In the genomic region with DNA sequence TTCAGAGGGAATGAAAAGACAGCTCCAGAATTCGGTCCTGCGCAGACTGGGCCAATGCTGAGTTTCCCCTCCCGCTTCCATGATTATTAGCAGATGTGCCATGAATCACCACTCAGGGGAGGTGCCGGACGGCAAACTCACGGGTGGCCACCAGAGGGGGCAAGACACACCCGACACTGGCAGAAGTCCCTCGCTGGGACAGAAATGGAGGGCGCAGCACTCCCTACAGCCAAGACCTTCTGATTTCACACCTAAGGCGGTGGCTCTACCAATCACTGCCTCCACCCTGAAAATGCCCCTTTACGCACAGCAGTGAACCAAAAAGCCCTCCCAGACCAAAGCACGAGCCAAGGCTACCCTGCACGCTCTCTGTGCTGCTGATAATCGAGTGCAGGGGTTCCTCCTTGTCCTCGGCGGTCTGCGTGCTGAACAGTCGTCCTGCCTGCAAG, we compare ENCODE assay signal across 8 cellular contexts. TPM values are rescaled to one million over a fixed set of nuclear protein-coding genes. Genes with fewer than 3 reads are reported as not detected.
A peak's percentile ranks its signal among the peaks of the same experiment; 100 is the strongest.
DNase-seq lines count a peak whose midpoint lies in the region; ATAC-seq and TF ChIP-seq lines count a peak whose summit lies in the region.

No MANE protein-coding gene starts in this region.

- intact Hi-C loops in mammary epithelial cell (cut with micrococcal nuclease) = loop anchor here (1.0 to 5.0 kb wide), 4 partner anchors 26 to 272 kb away; a partner anchor contains a TSS

- peaks cover 9% of the 10 kb centered on the region for H3K36me3 ChIP-seq in mammary epithelial cell (ENCODE audit: insufficient read depth, low read length)

- peaks cover 5% of the 10 kb centered on the region for H3K4me1 ChIP-seq in mammary epithelial cell (ENCODE audit: insufficient read depth, low read length)

- H3K79me2 ChIP-seq in mammary epithelial cell (ENCODE audit: insufficient read depth, low read length) = peaks cover 13% of the 10 kb centered on the region

- TF ChIP-seq CTCF in mammary epithelial cell (conservative IDR thresholded peaks at IDR 0.05 in 1 of 2, IDR thresholded peaks at IDR 0.05 in 1 of 2; ENCODE audit: extremely low read depth in 1 of 2, insufficient read depth in 1 of 2, low read depth in 1 of 2, low read length in 2 of 2) = peak; percentile 83 to 93

- H3K9ac ChIP-seq in mammary epithelial cell (ENCODE audit: insufficient read depth, low read length) = no peak overlapping the region

- peak overlapping the region; percentile 89 for H2AFZ ChIP-seq in mammary epithelial cell (ENCODE audit: low read depth, low read length)

- no TSS peak for BruUV-seq in mammary epithelial cell (replicated peaks; lab: Mats Ljungman, UMichigan)

- in situ Hi-C loops in mammary epithelial cell (cut with MboI; ENCODE audit: low sequenced_read_pairs in 2 of 2) = no loop called here

- CTCF ChIA-PET in mammary epithelial cell (lab: Charles Lee; ENCODE audit: low non-redundant PET) = interaction anchor here (0.7 to 0.8 kb wide), 2 partner anchors 14 to 36 kb away, joined by 3 to 4 read pairs; a partner anchor contains a TSS

- ATAC-seq in HG02642 (IDR thresholded peaks at IDR 0.05; ENCODE audit: poor library complexity, unreplicated experiment) = peak; percentile 69
- ATAC-seq in HG03571 (IDR thresholded peaks at IDR 0.05; ENCODE audit: unreplicated experiment) = no peak

- H3K4me3 ChIP-seq in mammary epithelial cell (replicated peaks in 1 of 3; ENCODE audit: insufficient read depth in 1 of 3, low read depth in 2 of 3, low read length in 3 of 3) = peak overlapping the region in 2 of 3 experiments; percentile 11 to 21

- H3K27me3 ChIP-seq in mammary epithelial cell (ENCODE audit: insufficient read depth, low read length) = no peaks in the 10 kb centered on the region

- no peaks in the 10 kb centered on the region for H4K20me1 ChIP-seq in mammary epithelial cell (ENCODE audit: insufficient read depth, low read length)

- peak; percentile 64 for DNase-seq in DMS53 treated with DMSO at 0.1 percent for 48 hours (lab: John Stamatoyannopoulos, UW; ENCODE audit: unreplicated experiment)
- DNase-seq in NCI-H2196 (lab: John Stamatoyannopoulos, UW; ENCODE audit: unreplicated experiment) = peak; percentile 81
- peak; percentile 63 to 71 (median 70) for DNase-seq in activated CD4-positive, CD25-positive, alpha-beta regulatory T cell (lab: John Stamatoyannopoulos, UW)
- peak; percentile 77 for DNase-seq in mammary epithelial cell
- DNase-seq in iris pigment epithelial cell (ENCODE audit: low read depth) = peak; percentile 94
- DNase-seq in smooth muscle cell of the brain vasculature (ENCODE audit: low read depth, low spot score) = peak; percentile 92

- WGBS in mammary epithelial cell (ENCODE audit: low coverage, missing lambda C conversion rate) = 19% methylated on average over 10 of the region's 18 CpGs

- no peaks in the 10 kb centered on the region for H3K9me3 ChIP-seq in mammary epithelial cell (replicated peaks; ENCODE audit: insufficient read depth, low read length)

- dilution Hi-C loops in mammary epithelial cell (cut with HindIII; ENCODE audit: low sequenced_read_pairs) = no loop called here

- H3K27ac ChIP-seq in mammary epithelial cell (ENCODE audit: insufficient read depth, low read depth, low read length) = no peak overlapping the region

- peak overlapping the region; percentile 70 for H3K4me2 ChIP-seq in mammary epithelial cell (ENCODE audit: insufficient read depth, low read depth, low read length)

RNA-seq across cellular contexts. Expression of a gene that starts 26.8 kb away (rescaled TPM):
- 10 to 100 TPM; 73.5 to 97.2 TPM for total RNA-seq in mammary epithelial cell
- 113 TPM for polyA plus RNA-seq in mammary epithelial cell
- polyA minus RNA-seq in mammary epithelial cell = 198 TPM

RNA-seq across cellular contexts. Expression of a gene that starts 36.0 kb away (rescaled TPM):
- total RNA-seq in mammary epithelial cell = 10 to 100 TPM; 11.1 to 13.8 TPM
- 4.0 TPM for polyA plus RNA-seq in mammary epithelial cell
- polyA minus RNA-seq in mammary epithelial cell = not detected
